ENCODE assay signal across 15 cellular contexts in the genomic region with DNA sequence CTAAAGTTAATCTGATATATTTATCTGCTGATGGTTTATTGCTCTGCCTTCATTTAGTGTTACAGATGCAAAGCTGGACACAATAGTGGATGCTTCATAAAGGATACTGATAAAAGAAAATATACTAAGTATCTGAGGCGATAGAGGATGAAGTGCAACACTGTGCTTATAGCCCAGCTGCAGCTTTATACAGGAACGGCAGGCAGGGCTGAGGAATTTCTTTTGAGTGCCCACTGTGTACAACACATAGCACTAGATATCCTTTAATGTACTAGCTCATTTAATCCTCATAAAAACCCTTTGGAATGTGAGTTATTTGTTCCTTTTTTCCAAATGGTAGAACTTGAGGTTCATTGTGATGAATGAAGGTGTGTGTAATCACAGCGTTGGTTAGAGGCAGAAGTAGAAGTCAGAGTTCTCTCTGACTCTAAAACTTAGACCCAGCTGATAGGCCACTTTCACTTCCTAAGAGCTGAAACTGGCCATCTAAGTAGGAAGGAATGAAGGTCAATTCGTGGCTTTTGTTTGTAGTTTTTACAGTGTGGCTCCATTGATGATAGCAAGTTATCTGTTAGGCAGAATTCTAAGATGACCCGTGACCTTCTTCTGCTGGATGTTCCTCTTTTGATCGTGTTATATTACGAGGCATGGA.
DNase-seq lines count a peak whose midpoint lies in the region; ATAC-seq and TF ChIP-seq lines count a peak whose summit lies in the region.
"Had no signal": no experiment of that assay in that cellular context is flagged by ENCODE, and none has a peak within 500 bp of the region (broad histone marks: within the 10 kb centered on the region; RNA-seq: fewer than 3 reads in every experiment).

No MANE protein-coding gene starts in this region.

- TF ChIP-seq RAD21 in SK-N-SH (IDR thresholded peaks at IDR 0.05; ENCODE audit: low read length): no peak

- H3K79me2 ChIP-seq in SK-N-SH (ENCODE audit: insufficient read depth): no peaks in the 10 kb centered on the region

- peak; percentile 8 for DNase-seq in AG08395 (ENCODE audit: low spot score)
- peak; percentile 20 for DNase-seq in M059J (ENCODE audit: low read depth)
- DNase-seq in SK-N-SH: no peak
- DNase-seq in foreskin fibroblast: peak; percentile 30 to 50
- DNase-seq in GM03348 (ENCODE audit: low spot score): no peak
- DNase-seq in cerebellar cortex (ENCODE audit: low spot score): no peak
- DNase-seq in AG20443 (ENCODE audit: low spot score): no peak
- DNase-seq: NCI-H1048, NCI-H2081 treated with DMSO at 0.1 percent for 48 hours, NCI-H2227 treated with DMSO at 0.1 percent for 48 hours, RPMI8226, SIG-M5 had no signal

- peak overlapping the region; percentile 12 for H3K4me2 ChIP-seq in SK-N-SH
- H3K4me2 ChIP-seq: BLaER1 treated with 17β-estradiol and CSF1 and Interleukin-3, amounts not matched to agents 10 nM and 100 nM had no signal

- CTCF ChIA-PET in SK-N-SH (lab: Yijun Ruan, JAX): no interaction called here

- POLR2A ChIA-PET in SK-N-SH (lab: Yijun Ruan, JAX): no interaction called here

- peaks cover 33% of the 10 kb centered on the region for H3F3A ChIP-seq in SK-N-SH (replicated peaks; ENCODE audit: insufficient read depth)

- no peaks in the 10 kb centered on the region for H3K9me3 ChIP-seq in SK-N-SH
- H3K9me3 ChIP-seq: BLaER1 treated with 17β-estradiol and CSF1 and Interleukin-3, amounts not matched to agents 10 nM and 100 nM had no signal

- H3K36me3 ChIP-seq in SK-N-SH (replicated peaks in 1 of 2; ENCODE audit: control insufficient read depth in 1 of 2, insufficient read depth in 2 of 2, low read length in 1 of 2): no peaks in the 10 kb centered on the region
- H3K36me3 ChIP-seq: BLaER1 treated with 17β-estradiol and CSF1 and Interleukin-3, amounts not matched to agents 10 nM and 100 nM had no signal

- no peaks in the 10 kb centered on the region for H4K20me1 ChIP-seq in SK-N-SH (ENCODE audit: insufficient read depth)
- H4K20me1 ChIP-seq: BLaER1 treated with 17β-estradiol and CSF1 and Interleukin-3, amounts not matched to agents 10 nM and 100 nM had no signal

- TF ChIP-seq CTCF in SK-N-SH (IDR thresholded peaks at IDR 0.05): no peak
- no peak for TF ChIP-seq CTCF in foreskin fibroblast (IDR thresholded peaks at IDR 0.05; ENCODE audit: low read depth, low read length)

- H3K9me2 ChIP-seq in SK-N-SH: no peaks in the 10 kb centered on the region

- H3K27ac ChIP-seq in SK-N-SH (ENCODE audit: low read depth in 2 of 2, low read length in 1 of 2): peak overlapping the region; percentile 36 to 77; a peak in 2 of 4 replicates
- H3K27ac ChIP-seq: BLaER1 treated with 17β-estradiol and CSF1 and Interleukin-3, amounts not matched to agents 10 nM and 100 nM; HL-60 had no signal

- H3K4me3 ChIP-seq in SK-N-SH (ENCODE audit: low read depth in 2 of 2, low read length in 1 of 2): no peak overlapping the region
- no peak overlapping the region for H3K4me3 ChIP-seq in foreskin fibroblast (ENCODE audit: low read depth in 1 of 2, low read length in 2 of 2)
- H3K4me3 ChIP-seq: BLaER1 treated with 17β-estradiol and CSF1 and Interleukin-3, amounts not matched to agents 10 nM and 100 nM had no signal

- H3K27me3 ChIP-seq in SK-N-SH (ENCODE audit: insufficient read depth): no peaks in the 10 kb centered on the region
- H3K27me3 ChIP-seq: BLaER1 treated with 17β-estradiol and CSF1 and Interleukin-3, amounts not matched to agents 10 nM and 100 nM had no signal

- no peaks in the 10 kb centered on the region; a peak in 1 of 4 replicates for H3K4me1 ChIP-seq in SK-N-SH (ENCODE audit: control insufficient read depth in 1 of 2, insufficient read depth in 2 of 2, low read depth in 1 of 2, low read length in 1 of 2)
- H3K4me1 ChIP-seq: BLaER1 treated with 17β-estradiol and CSF1 and Interleukin-3, amounts not matched to agents 10 nM and 100 nM had no signal

- 30% methylated on average over 7 of the region's 7 CpGs for WGBS in SK-N-SH (ENCODE audit: low lambda C conversion rate)

- H2AFZ ChIP-seq in SK-N-SH (ENCODE audit: low read depth): no peak overlapping the region

- no peak for ATAC-seq in GM21825 (IDR thresholded peaks at IDR 0.05; ENCODE audit: unreplicated experiment)

- TF ChIP-seq EP300 in SK-N-SH (IDR thresholded peaks at IDR 0.05; ENCODE audit: borderline replicate concordance in 1 of 2, low read depth in 1 of 2, low read length in 1 of 2): no peak

- no peak overlapping the region for H3K9ac ChIP-seq in SK-N-SH
- H3K9ac ChIP-seq: BLaER1 treated with 17β-estradiol and CSF1 and Interleukin-3, amounts not matched to agents 10 nM and 100 nM had no signal

TF ChIP-seq in SK-N-SH, 30 proteins besides CTCF, POLR2A, EP300 and RAD21:
- TF ChIP-seq CHD2 (IDR thresholded peaks at IDR 0.05; ENCODE audit: low read length, partially characterized antibody): no peak
- no peak for TF ChIP-seq SIN3A (IDR thresholded peaks at IDR 0.05; ENCODE audit: borderline replicate concordance, low read depth, low read length)
- TF ChIP-seq GABPA (IDR thresholded peaks at IDR 0.05; ENCODE audit: low read depth): no peak
- TF ChIP-seq, protein P1, sequence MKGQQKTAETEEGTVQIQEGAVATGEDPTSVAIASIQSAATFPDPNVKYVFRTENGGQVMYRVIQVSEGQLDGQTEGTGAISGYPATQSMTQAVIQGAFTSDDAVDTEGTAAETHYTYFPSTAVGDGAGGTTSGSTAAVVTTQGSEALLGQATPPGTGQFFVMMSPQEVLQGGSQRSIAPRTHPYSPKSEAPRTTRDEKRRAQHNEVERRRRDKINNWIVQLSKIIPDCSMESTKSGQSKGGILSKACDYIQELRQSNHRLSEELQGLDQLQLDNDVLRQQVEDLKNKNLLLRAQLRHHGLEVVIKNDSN (IDR thresholded peaks at IDR 0.05; ENCODE audit: borderline replicate concordance, low read depth): no peak
- no peak for TF ChIP-seq JUND (IDR thresholded peaks at IDR 0.05)
- no peak for TF ChIP-seq ELF1 (IDR thresholded peaks at IDR 0.05)
- no peak for TF ChIP-seq MEF2A (IDR thresholded peaks at IDR 0.05; ENCODE audit: borderline replicate concordance, low read depth)
- TF ChIP-seq GATA2 (CRISPR knock-in tag; IDR thresholded peaks at IDR 0.05): no peak
- TF ChIP-seq TCF12 (IDR thresholded peaks at IDR 0.05): no peak
- TF ChIP-seq NRF1 (IDR thresholded peaks at IDR 0.05; ENCODE audit: low read depth, low read length): no peak
- TF ChIP-seq TAF1 (IDR thresholded peaks at IDR 0.05; ENCODE audit: borderline replicate concordance, low read depth, low read length): no peak

Comparison
In these comparisons a context has a peak if more than half of its experiments do, and no peak if none do; other contexts are left out.
1. DNase-seq: peak in AG08395 (single experiment), M059J (single experiment) and foreskin fibroblast (2 of 2); none in SK-N-SH (single experiment), GM03348 (single experiment), cerebellar cortex (single experiment) and AG20443 (single experiment).